5 cellular contexts compared by ENCODE assay signal in the genomic region with DNA sequence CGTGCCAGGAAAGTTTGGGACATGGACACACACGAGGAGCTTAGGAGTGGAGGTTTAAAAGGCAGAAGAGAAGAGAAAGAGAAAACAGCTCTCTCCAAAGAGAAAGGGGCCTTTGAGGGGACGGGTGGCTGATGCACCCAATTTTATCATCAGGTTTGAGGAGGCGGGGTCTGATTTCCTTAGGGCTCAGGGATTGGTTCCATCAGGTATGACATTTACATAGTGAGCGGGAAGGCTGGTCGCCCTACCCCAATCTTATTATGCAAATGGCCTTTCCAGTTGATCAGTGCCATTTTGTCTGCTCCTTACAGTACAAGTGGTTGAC.
"Had no signal": no experiment of that assay in that cellular context is flagged by ENCODE, and none has a peak within 500 bp of the region (broad histone marks: within the 10 kb centered on the region; RNA-seq: fewer than 3 reads in every experiment).

No MANE protein-coding gene starts in this region.

- DNase-seq: IMR-90, KBM-7 had no signal

- H3K27ac ChIP-seq: HL-60 had no signal

- FAIRE-seq: HepG2, HTR-8/SVneo had no signal

- ATAC-seq: HepG2 had no signal
